In genomic region chr19:55462722-55463121, GRCh38 we compare ENCODE assay signal across 10 cellular contexts. TPM values are rescaled to one million over a fixed set of nuclear protein-coding genes. Genes with fewer than 3 reads are reported as not detected.
DNase-seq lines count a peak whose midpoint lies in the region; ATAC-seq and TF ChIP-seq lines count a peak whose summit lies in the region.
"Had no signal": no experiment of that assay in that cellular context is flagged by ENCODE, and none has a peak within 500 bp of the region (broad histone marks: within the 10 kb centered on the region; RNA-seq: fewer than 3 reads in every experiment).

No MANE protein-coding gene starts in this region.

- peak overlapping the region; percentile 98 for H3K4me3 Mint-ChIP-seq in T-helper 17 cell
- peak overlapping the region; percentile 78 for H3K4me3 Mint-ChIP-seq in glutamatergic neuron (ENCODE audit: unreplicated experiment)

- H3K27ac Mint-ChIP-seq in T-helper 17 cell, result peak overlapping the region; percentile 92
- no peak overlapping the region for H3K27ac Mint-ChIP-seq in glutamatergic neuron (ENCODE audit: unreplicated experiment)

- H3K27me3 Mint-ChIP-seq in T-helper 17 cell, result no peaks in the 10 kb centered on the region
- H3K27me3 Mint-ChIP-seq in glutamatergic neuron (ENCODE audit: unreplicated experiment), result peaks cover 7% of the 10 kb centered on the region

- H3K4me1 Mint-ChIP-seq in T-helper 17 cell, result peaks cover 15% of the 10 kb centered on the region
- H3K4me1 Mint-ChIP-seq in glutamatergic neuron (ENCODE audit: low read depth, unreplicated experiment), result peaks cover 14% of the 10 kb centered on the region

- H3K36me3 Mint-ChIP-seq in T-helper 17 cell (ENCODE audit: low read depth), result no peaks in the 10 kb centered on the region
- no peaks in the 10 kb centered on the region for H3K36me3 Mint-ChIP-seq in glutamatergic neuron (ENCODE audit: unreplicated experiment)

- H3K27ac ChIP-seq in 22Rv1, result peak overlapping the region; percentile 91
- peak overlapping the region; percentile 96; the same call in 1 of the 2 replicates for H3K27ac ChIP-seq in C4-2B

- TF ChIP-seq CTCF in 22Rv1 (IDR thresholded peaks at IDR 0.05) (no peak), C4-2B (conservative IDR thresholded peaks at IDR 0.05) (no peak), glutamatergic neuron (IDR thresholded peaks at IDR 0.05; ENCODE audit: partially characterized antibody, unreplicated experiment) (no peak)

- ATAC-seq in T-helper 17 cell (no peak), GM21367 (IDR thresholded peaks at IDR 0.05; ENCODE audit: unreplicated experiment) (no peak)

- H3K9me3 Mint-ChIP-seq in glutamatergic neuron (ENCODE audit: unreplicated experiment), result peaks cover 5% of the 10 kb centered on the region

- no peaks in the 10 kb centered on the region for H3K9me3 ChIP-seq in T-helper 17 cell (ENCODE audit: control insufficient read depth, low read length, poor library complexity, severe bottlenecking)

- DNase-seq in T-helper 17 cell (no peak), glutamatergic neuron (no peak), C1 segment of cervical spinal cord (lab: John Stamatoyannopoulos, UW) (no peak), SW 1271 (lab: John Stamatoyannopoulos, UW) (no peak), DMS 273 (lab: John Stamatoyannopoulos, UW; ENCODE audit: unreplicated experiment) (no peak)
- DNase-seq: islet precursor cell had no signal

RNA-seq across cellular contexts. Expression of gene ISOC2, which starts 1.3 kb away (rescaled TPM):
- total RNA-seq in T-helper 17 cell (1 to 10 TPM; 6.5 to 7.2 TPM), glutamatergic neuron (ENCODE audit: unreplicated experiment) (24.9 TPM)

RNA-seq across cellular contexts. Expression of gene C19orf85, which starts 1.8 kb away (rescaled TPM):
- total RNA-seq in T-helper 17 cell, result not detected
- not detected for total RNA-seq in glutamatergic neuron (ENCODE audit: unreplicated experiment)
- total RNA-seq: T-helper 2 cell treated with Interferon-gamma antibody and Interleukin-4, amounts not matched to agents 100 ng/mL and 5 ng/mL, for 36 hours had no signal

RNA-seq across cellular contexts. Expression of gene ZNF628, which starts 13.7 kb away (rescaled TPM):
- total RNA-seq in T-helper 17 cell (10 to 100 TPM; 19.4 to 25.5 TPM), glutamatergic neuron (ENCODE audit: unreplicated experiment) (13.7 TPM)

RNA-seq across cellular contexts. Expression of gene SHISA7, which starts 19.6 kb away (rescaled TPM):
- total RNA-seq in T-helper 17 cell, result not detected
- total RNA-seq in glutamatergic neuron (ENCODE audit: unreplicated experiment), result 3.2 TPM
- total RNA-seq: T-helper 2 cell treated with Interferon-gamma antibody and Interleukin-4, amounts not matched to agents 100 ng/mL and 5 ng/mL, for 36 hours had no signal

RNA-seq across cellular contexts. Expression of gene NAT14, which starts 22.3 kb away (rescaled TPM):
- 10 to 100 TPM in 1 of 2 donors, 1 to 10 TPM in 1; 9.1 to 11.9 TPM for total RNA-seq in T-helper 17 cell
- 125 TPM for total RNA-seq in glutamatergic neuron (ENCODE audit: unreplicated experiment)
